Comparison of ENCODE assay signal across 8 cellular contexts in the genomic region with DNA sequence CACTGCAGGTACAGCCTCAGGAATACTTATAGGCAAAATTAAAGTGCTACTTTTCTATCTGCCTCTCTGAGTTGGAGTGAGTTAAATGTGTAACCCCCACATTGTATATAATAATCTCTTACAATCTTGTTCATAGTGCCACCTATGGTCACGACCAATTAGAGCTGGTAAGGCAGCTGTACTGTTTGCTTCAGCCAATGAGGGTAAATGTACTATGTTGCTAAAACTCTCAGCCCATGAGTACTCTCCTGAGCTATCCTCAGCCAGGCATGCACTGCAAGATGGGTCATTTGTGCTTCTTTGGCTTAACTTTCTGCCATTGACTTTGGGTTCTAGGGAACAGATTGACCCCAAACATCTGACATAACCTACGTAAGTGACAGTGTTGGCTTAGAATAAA. TPM values are rescaled to one million over a fixed set of nuclear protein-coding genes. Genes with fewer than 3 reads are reported as not detected.
DNase-seq lines count a peak whose midpoint lies in the region; ATAC-seq and TF ChIP-seq lines count a peak whose summit lies in the region.

No MANE protein-coding gene starts in this region.

- H3K9ac ChIP-seq in OCI-LY3 (ENCODE audit: low read length) (no peak overlapping the region), endodermal cell (ENCODE audit: extremely low read depth, low read length, poor library complexity, severe bottlenecking) (no peak overlapping the region)

- H3K4me3 Mint-ChIP-seq in endodermal cell (no peak overlapping the region), mesothelial cell of epicardium (no peak overlapping the region)

- H2AFZ ChIP-seq in OCI-LY3 (ENCODE audit: low read depth, low read length), result peak overlapping the region; percentile 56; the same call in 1 of the 2 replicates

- no peak overlapping the region for H3K27ac Mint-ChIP-seq in endodermal cell
- no peak overlapping the region for H3K27ac Mint-ChIP-seq in mesothelial cell of epicardium

- TF ChIP-seq CTCF in OCI-LY3 (IDR thresholded peaks at IDR 0.05; ENCODE audit: low read depth, low read length), result peak; percentile 36
- no peak for TF ChIP-seq CTCF in endodermal cell (conservative IDR thresholded peaks at IDR 0.05)
- no peak for TF ChIP-seq CTCF in mesothelial cell of epicardium (IDR thresholded peaks at IDR 0.05; ENCODE audit: unreplicated experiment)

- H3K27me3 Mint-ChIP-seq in endodermal cell (ENCODE audit: insufficient read depth), result no peaks in the 10 kb centered on the region
- no peaks in the 10 kb centered on the region for H3K27me3 Mint-ChIP-seq in mesothelial cell of epicardium (ENCODE audit: low read depth)

- H3K27me3 ChIP-seq in OCI-LY3 (ENCODE audit: low read depth, low read length) (no peaks in the 10 kb centered on the region), endodermal cell (ENCODE audit: control insufficient read depth, insufficient read depth, low read length, poor library complexity, severe bottlenecking) (no peaks in the 10 kb centered on the region)

- H3K27ac ChIP-seq in OCI-LY3 (ENCODE audit: low read length) (no peak overlapping the region), endodermal cell (ENCODE audit: low read depth, low read length) (no peak overlapping the region)

- H3K9me3 Mint-ChIP-seq in endodermal cell, result no peaks in the 10 kb centered on the region
- no peaks in the 10 kb centered on the region for H3K9me3 Mint-ChIP-seq in mesothelial cell of epicardium

- H3K9me3 ChIP-seq in OCI-LY3 (ENCODE audit: insufficient read depth, low read length) (no peaks in the 10 kb centered on the region), endodermal cell (ENCODE audit: control insufficient read depth, low read length) (no peaks in the 10 kb centered on the region)

- H3K36me3 Mint-ChIP-seq in endodermal cell (ENCODE audit: low read depth) (no peaks in the 10 kb centered on the region), mesothelial cell of epicardium (no peaks in the 10 kb centered on the region)

- H3K79me2 ChIP-seq in OCI-LY3 (ENCODE audit: low read length), result no peaks in the 10 kb centered on the region

- no peak overlapping the region for H3K4me3 ChIP-seq in OCI-LY3 (ENCODE audit: low read length)
- H3K4me3 ChIP-seq in endodermal cell (ENCODE audit: low read length), result no peak overlapping the region

- H3K4me1 ChIP-seq in OCI-LY3 (ENCODE audit: low read length) (peaks cover 9% of the 10 kb centered on the region), endodermal cell (ENCODE audit: control insufficient read depth, insufficient read depth, low read length) (no peaks in the 10 kb centered on the region)

- H4K20me1 ChIP-seq in OCI-LY3 (ENCODE audit: insufficient read depth, low read length), result no peaks in the 10 kb centered on the region

- no peaks in the 10 kb centered on the region for H3K36me3 ChIP-seq in OCI-LY3 (replicated peaks; ENCODE audit: low read depth, low read length)
- no peaks in the 10 kb centered on the region for H3K36me3 ChIP-seq in endodermal cell (ENCODE audit: control insufficient read depth, insufficient read depth, low read length)

- H3K4me1 Mint-ChIP-seq in endodermal cell (peaks cover 4% of the 10 kb centered on the region), mesothelial cell of epicardium (no peaks in the 10 kb centered on the region)

- no peak overlapping the region for H3K4me2 ChIP-seq in OCI-LY3 (ENCODE audit: low read length)

- ATAC-seq in HG03135 (IDR thresholded peaks at IDR 0.05; ENCODE audit: unreplicated experiment), result peak; percentile 95

- 69 to 100% methylated on average over 1 to 2 of the region's 2 CpGs for WGBS in endodermal cell (ENCODE audit: insufficient coverage in 1 of 2, insufficient read length in 1 of 2), 2 experiments

- DNase-seq in EH (ENCODE audit: low read depth), result peak; percentile 65
- peak; percentile 45 for DNase-seq in GM19240 (ENCODE audit: insufficient read length, low spot score)
- DNase-seq in endodermal cell, result peak; percentile 76
- DNase-seq in mesothelial cell of epicardium (ENCODE audit: low spot score in 2 of 2, unreplicated experiment in 2 of 2), result no peak
- DNase-seq in islet precursor cell, result no peak
- no peak for DNase-seq in inferior parietal cortex (ENCODE audit: extremely low spot score)

RNA-seq across cellular contexts. Expression of a gene that starts 15.0 kb away (rescaled TPM):
- total RNA-seq in endodermal cell, result 100 to 1,000 TPM; 102 to 137 TPM
- 42.8 TPM for polyA plus RNA-seq in endodermal cell (2013, experiment 1 of 2)
- 47.9 TPM for polyA plus RNA-seq in endodermal cell (2013, experiment 2 of 2)
- total RNA-seq in mesothelial cell of epicardium, result 181 to 182 TPM (median 181 TPM) in 3 replicates

RNA-seq across cellular contexts. Expression of a gene that starts 47.0 kb away (rescaled TPM):
- total RNA-seq in endodermal cell (10 to 100 TPM; 12.6 to 12.7 TPM), mesothelial cell of epicardium (11.5 to 14.1 TPM (median 12.3 TPM) in 3 replicates)
- 7.9 TPM for polyA plus RNA-seq in endodermal cell (2013, experiment 1 of 2)
- polyA plus RNA-seq in endodermal cell (2013, experiment 2 of 2), result 7.9 TPM

Comparison
In these comparisons a context has a peak if more than half of its experiments do, and no peak if none do; other contexts are left out.
1. DNase-seq: peak in EH (single experiment), GM19240 (single experiment) and endodermal cell (single experiment); none in mesothelial cell of epicardium (0 of 2), islet precursor cell (single experiment) and inferior parietal cortex (single experiment).